In genomic region chr3:186612721-186613636, GRCh38 we compare ENCODE assay signal across 1 cellular context.
A peak's percentile ranks its signal among the peaks of the same experiment; 100 is the strongest.
TF ChIP-seq lines count a peak whose summit lies in the region.

A gene with protein sequence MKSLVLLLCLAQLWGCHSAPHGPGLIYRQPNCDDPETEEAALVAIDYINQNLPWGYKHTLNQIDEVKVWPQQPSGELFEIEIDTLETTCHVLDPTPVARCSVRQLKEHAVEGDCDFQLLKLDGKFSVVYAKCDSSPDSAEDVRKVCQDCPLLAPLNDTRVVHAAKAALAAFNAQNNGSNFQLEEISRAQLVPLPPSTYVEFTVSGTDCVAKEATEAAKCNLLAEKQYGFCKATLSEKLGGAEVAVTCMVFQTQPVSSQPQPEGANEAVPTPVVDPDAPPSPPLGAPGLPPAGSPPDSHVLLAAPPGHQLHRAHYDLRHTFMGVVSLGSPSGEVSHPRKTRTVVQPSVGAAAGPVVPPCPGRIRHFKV (plus strand): TSS chr3:186613060. CDS start chr3:186613142, 82 bp downstream.

TF ChIP-seq in HepG2, 621 proteins besides CTCF, POLR2A, EP300 and RAD21 (continued from another document and continues in another):
- TF ChIP-seq, protein P1, sequence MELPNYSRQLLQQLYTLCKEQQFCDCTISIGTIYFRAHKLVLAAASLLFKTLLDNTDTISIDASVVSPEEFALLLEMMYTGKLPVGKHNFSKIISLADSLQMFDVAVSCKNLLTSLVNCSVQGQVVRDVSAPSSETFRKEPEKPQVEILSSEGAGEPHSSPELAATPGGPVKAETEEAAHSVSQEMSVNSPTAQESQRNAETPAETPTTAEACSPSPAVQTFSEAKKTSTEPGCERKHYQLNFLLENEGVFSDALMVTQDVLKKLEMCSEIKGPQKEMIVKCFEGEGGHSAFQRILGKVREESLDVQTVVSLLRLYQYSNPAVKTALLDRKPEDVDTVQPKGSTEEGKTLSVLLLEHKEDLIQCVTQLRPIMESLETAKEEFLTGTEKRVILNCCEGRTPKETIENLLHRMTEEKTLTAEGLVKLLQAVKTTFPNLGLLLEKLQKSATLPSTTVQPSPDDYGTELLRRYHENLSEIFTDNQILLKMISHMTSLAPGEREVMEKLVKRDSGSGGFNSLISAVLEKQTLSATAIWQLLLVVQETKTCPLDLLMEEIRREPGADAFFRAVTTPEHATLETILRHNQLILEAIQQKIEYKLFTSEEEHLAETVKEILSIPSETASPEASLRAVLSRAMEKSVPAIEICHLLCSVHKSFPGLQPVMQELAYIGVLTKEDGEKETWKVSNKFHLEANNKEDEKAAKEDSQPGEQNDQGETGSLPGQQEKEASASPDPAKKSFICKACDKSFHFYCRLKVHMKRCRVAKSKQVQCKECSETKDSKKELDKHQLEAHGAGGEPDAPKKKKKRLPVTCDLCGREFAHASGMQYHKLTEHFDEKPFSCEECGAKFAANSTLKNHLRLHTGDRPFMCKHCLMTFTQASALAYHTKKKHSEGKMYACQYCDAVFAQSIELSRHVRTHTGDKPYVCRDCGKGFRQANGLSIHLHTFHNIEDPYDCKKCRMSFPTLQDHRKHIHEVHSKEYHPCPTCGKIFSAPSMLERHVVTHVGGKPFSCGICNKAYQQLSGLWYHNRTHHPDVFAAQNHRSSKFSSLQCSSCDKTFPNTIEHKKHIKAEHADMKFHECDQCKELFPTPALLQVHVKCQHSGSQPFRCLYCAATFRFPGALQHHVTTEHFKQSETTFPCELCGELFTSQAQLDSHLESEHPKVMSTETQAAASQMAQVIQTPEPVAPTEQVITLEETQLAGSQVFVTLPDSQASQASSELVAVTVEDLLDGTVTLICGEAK (IDR thresholded peaks at IDR 0.05) = no peak
- TF ChIP-seq, protein P1 (CRISPR knock-in tag; IDR thresholded peaks at IDR 0.05) = peak; percentile 29; the same call in 1 of the 2 replicates
- TF ChIP-seq EHMT2 (IDR thresholded peaks at IDR 0.05; ENCODE audit: borderline replicate concordance, low read depth, low read length) (no peak), ZNF256 (CRISPR knock-in tag; conservative IDR thresholded peaks at IDR 0.05) (peak; percentile 49; the same call in 1 of the 2 replicates), ZNF772 (CRISPR knock-in tag; IDR thresholded peaks at IDR 0.05) (peak; percentile 90), ZNF883 (CRISPR knock-in tag; IDR thresholded peaks at IDR 0.05; ENCODE audit: not compliant biosample characterization) (peak; percentile 10), ELF3 (CRISPR knock-in tag; IDR thresholded peaks at IDR 0.05) (peak; percentile 87), ZNF431 (CRISPR knock-in tag; IDR thresholded peaks at IDR 0.05; ENCODE audit: borderline replicate concordance, low read depth) (no peak), AHR (CRISPR knock-in tag; IDR thresholded peaks at IDR 0.05) (no peak; the same call in 1 of the 2 replicates), MAZ (IDR thresholded peaks at IDR 0.05; ENCODE audit: borderline replicate concordance, low read depth, low read length) (no peak), MAZ (CRISPR knock-in tag; IDR thresholded peaks at IDR 0.05; ENCODE audit: low read depth) (peak; percentile 76), THAP8 (CRISPR knock-in tag; IDR thresholded peaks at IDR 0.05; ENCODE audit: borderline replicate concordance) (no peak; the same call in 1 of the 2 replicates), MZF1 (CRISPR knock-in tag; IDR thresholded peaks at IDR 0.05; ENCODE audit: borderline replicate concordance) (no peak; the same call in 1 of the 2 replicates), ZNF577 (CRISPR knock-in tag; IDR thresholded peaks at IDR 0.05; ENCODE audit: borderline replicate concordance, low read depth) (no peak; the same call in 1 of the 2 replicates), ZNF101 (CRISPR knock-in tag; IDR thresholded peaks at IDR 0.05; ENCODE audit: borderline replicate concordance, low read depth) (peak; percentile 85; the same call in 1 of the 2 replicates), ZNF670 (CRISPR knock-in tag; IDR thresholded peaks at IDR 0.05; ENCODE audit: borderline replicate concordance) (peak; percentile 99), ZNF430 (CRISPR knock-in tag; IDR thresholded peaks at IDR 0.05) (peak; percentile 37), HDAC6 (IDR thresholded peaks at IDR 0.05; ENCODE audit: low read depth, low read length) (no peak), ZNF615 (CRISPR knock-in tag; IDR thresholded peaks at IDR 0.05; ENCODE audit: borderline replicate concordance) (no peak), ZNF75D (CRISPR knock-in tag; IDR thresholded peaks at IDR 0.05; ENCODE audit: borderline replicate concordance) (no peak), MTF2 (CRISPR knock-in tag; IDR thresholded peaks at IDR 0.05; ENCODE audit: borderline replicate concordance) (no peak; the same call in 1 of the 2 replicates), KLF13 (CRISPR knock-in tag; IDR thresholded peaks at IDR 0.05) (no peak), NAIF1 (CRISPR knock-in tag; IDR thresholded peaks at IDR 0.05; ENCODE audit: borderline replicate concordance) (no peak; the same call in 1 of the 2 replicates), MIER3 (CRISPR knock-in tag; IDR thresholded peaks at IDR 0.05; ENCODE audit: borderline replicate concordance) (peak; percentile 86; the same call in 1 of the 2 replicates), ZBTB37 (CRISPR knock-in tag; IDR thresholded peaks at IDR 0.05) (peak; percentile 93), ZNF33A (CRISPR knock-in tag; IDR thresholded peaks at IDR 0.05; ENCODE audit: borderline replicate concordance) (0 out of 2 replicates have a peak, but pooled peaks have one; percentile 74), ZNF10 (CRISPR knock-in tag; IDR thresholded peaks at IDR 0.05; ENCODE audit: borderline replicate concordance, low read depth) (no peak), ZEB1 (IDR thresholded peaks at IDR 0.05; ENCODE audit: insufficient replicate concordance, low read depth) (no peak), STAT5B (CRISPR knock-in tag; IDR thresholded peaks at IDR 0.05) (no peak), NPAS2 (CRISPR knock-in tag; IDR thresholded peaks at IDR 0.05; ENCODE audit: borderline replicate concordance) (no peak), ARHGAP35 (CRISPR knock-in tag; IDR thresholded peaks at IDR 0.05; ENCODE audit: borderline replicate concordance) (no peak; the same call in 1 of the 2 replicates), DRAP1 (CRISPR knock-in tag; IDR thresholded peaks at IDR 0.05) (peak; percentile 95), GPN1 (CRISPR knock-in tag; IDR thresholded peaks at IDR 0.05; ENCODE audit: borderline replicate concordance) (0 out of 2 replicates have a peak, but pooled peaks have one; percentile 24), CHD2 (IDR thresholded peaks at IDR 0.05; ENCODE audit: low read depth, low read length) (no peak), GTF3A (CRISPR knock-in tag; conservative IDR thresholded peaks at IDR 0.05) (no peak), NFYC (CRISPR knock-in tag; IDR thresholded peaks at IDR 0.05) (no peak), FOXA3 (CRISPR knock-in tag; IDR thresholded peaks at IDR 0.05) (peak; percentile 93), ZFX (CRISPR knock-in tag; IDR thresholded peaks at IDR 0.05; ENCODE audit: low read depth) (peak; percentile 71), ZNF589 (CRISPR knock-in tag; conservative IDR thresholded peaks at IDR 0.05) (no peak; the same call in 1 of the 2 replicates)
- TF ChIP-seq, protein P2, sequence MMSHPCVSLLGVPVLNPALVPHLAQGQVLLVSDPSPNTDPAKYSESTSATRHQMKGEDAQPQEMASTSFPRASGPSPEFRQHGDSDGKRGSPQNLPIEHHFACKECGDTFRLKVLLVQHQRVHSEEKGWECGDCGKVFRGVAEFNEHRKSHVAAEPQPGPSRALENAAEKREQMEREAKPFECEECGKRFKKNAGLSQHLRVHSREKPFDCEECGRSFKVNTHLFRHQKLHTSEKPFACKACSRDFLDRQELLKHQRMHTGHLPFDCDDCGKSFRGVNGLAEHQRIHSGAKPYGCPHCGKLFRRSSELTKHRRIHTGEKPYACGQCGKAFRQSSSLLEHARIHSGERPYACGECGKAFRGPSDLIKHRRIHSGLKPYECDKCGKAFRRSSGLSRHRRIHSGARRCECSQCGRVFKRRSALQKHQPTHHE (CRISPR knock-in tag; IDR thresholded peaks at IDR 0.05; ENCODE audit: borderline replicate concordance) = peak; percentile 88; the same call in 1 of the 2 replicates
- TF ChIP-seq, protein P3, sequence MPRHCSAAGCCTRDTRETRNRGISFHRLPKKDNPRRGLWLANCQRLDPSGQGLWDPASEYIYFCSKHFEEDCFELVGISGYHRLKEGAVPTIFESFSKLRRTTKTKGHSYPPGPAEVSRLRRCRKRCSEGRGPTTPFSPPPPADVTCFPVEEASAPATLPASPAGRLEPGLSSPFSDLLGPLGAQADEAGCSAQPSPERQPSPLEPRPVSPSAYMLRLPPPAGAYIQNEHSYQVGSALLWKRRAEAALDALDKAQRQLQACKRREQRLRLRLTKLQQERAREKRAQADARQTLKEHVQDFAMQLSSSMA (CRISPR knock-in tag; IDR thresholded peaks at IDR 0.05) = peak; percentile 34
- TF ChIP-seq, protein P4, sequence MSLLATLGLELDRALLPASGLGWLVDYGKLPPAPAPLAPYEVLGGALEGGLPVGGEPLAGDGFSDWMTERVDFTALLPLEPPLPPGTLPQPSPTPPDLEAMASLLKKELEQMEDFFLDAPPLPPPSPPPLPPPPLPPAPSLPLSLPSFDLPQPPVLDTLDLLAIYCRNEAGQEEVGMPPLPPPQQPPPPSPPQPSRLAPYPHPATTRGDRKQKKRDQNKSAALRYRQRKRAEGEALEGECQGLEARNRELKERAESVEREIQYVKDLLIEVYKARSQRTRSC (CRISPR knock-in tag; IDR thresholded peaks at IDR 0.05; ENCODE audit: low read depth) = no peak
- TF ChIP-seq, protein P5, sequence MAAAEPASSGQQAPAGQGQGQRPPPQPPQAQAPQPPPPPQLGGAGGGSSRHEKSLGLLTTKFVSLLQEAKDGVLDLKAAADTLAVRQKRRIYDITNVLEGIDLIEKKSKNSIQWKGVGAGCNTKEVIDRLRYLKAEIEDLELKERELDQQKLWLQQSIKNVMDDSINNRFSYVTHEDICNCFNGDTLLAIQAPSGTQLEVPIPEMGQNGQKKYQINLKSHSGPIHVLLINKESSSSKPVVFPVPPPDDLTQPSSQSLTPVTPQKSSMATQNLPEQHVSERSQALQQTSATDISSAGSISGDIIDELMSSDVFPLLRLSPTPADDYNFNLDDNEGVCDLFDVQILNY (CRISPR knock-in tag; conservative IDR thresholded peaks at IDR 0.05) = no peak
- TF ChIP-seq, protein P6, sequence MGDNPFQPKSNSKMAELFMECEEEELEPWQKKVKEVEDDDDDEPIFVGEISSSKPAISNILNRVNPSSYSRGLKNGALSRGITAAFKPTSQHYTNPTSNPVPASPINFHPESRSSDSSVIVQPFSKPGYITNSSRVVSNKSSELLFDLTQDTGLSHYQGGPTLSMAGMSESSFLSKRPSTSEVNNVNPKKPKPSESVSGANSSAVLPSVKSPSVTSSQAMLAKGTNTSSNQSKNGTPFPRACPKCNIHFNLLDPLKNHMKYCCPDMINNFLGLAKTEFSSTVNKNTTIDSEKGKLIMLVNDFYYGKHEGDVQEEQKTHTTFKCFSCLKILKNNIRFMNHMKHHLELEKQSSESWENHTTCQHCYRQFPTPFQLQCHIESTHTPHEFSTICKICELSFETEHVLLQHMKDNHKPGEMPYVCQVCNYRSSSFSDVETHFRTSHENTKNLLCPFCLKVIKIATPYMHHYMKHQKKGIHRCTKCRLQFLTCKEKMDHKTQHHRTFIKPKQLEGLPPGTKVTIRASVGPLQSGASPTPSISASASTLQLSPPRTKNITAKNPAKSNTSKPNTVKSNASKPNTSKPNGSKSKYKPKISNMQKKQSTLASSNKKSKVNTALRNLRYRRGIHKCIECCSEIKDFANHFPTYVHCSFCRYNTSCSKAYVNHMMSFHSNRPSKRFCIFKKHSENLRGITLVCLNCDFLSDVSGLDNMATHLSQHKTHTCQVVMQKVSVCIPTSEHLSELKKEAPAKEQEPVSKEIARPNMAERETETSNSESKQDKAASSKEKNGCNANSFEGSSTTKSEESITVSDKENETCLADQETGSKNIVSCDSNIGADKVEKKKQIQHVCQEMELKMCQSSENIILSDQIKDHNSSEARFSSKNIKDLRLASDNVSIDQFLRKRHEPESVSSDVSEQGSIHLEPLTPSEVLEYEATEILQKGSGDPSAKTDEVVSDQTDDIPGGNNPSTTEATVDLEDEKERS (CRISPR knock-in tag; IDR thresholded peaks at IDR 0.05) = peak; percentile 90
